ENCODE assay signal across 1 cellular context in genomic region chr1:230185076-230186001, GRCh38.
TF ChIP-seq lines count a peak whose summit lies in the region.

No MANE protein-coding gene starts in this region.

TF ChIP-seq in HEK293, 187 proteins besides CTCF, POLR2A, EP300 and RAD21 (continued from another document):
- peak; percentile 92 for TF ChIP-seq ZSCAN4 (tag by site-specific recombination; IDR thresholded peaks at IDR 0.05)
